Comparison of ENCODE assay signal across 9 cellular contexts in genomic region chr5:135031146-135031812, GRCh38. TPM values are rescaled to one million over a fixed set of nuclear protein-coding genes. Genes with fewer than 3 reads are reported as not detected.
DNase-seq lines count a peak whose midpoint lies in the region; FAIRE-seq and TF ChIP-seq lines count a peak whose summit lies in the region.
"Had no signal": no experiment of that assay in that cellular context is flagged by ENCODE, and none has a peak within 500 bp of the region (broad histone marks: within the 10 kb centered on the region; RNA-seq: fewer than 3 reads in every experiment).

No MANE protein-coding gene starts in this region.

- H3K9me2 ChIP-seq in OCI-LY1 (ENCODE audit: low read depth, low read length), result no peaks in the 10 kb centered on the region

- peak overlapping the region; percentile 98 for H3K9ac ChIP-seq in OCI-LY1 (ENCODE audit: low read length)
- peak overlapping the region; percentile 55 to 90 for H3K9ac ChIP-seq in duodenal mucosa (ENCODE audit: low read depth in 1 of 2, low read length in 2 of 2)
- H3K9ac ChIP-seq in neural progenitor cell, result no peak overlapping the region

- H3K36me3 Mint-ChIP-seq in neural progenitor cell, result no peaks in the 10 kb centered on the region

- peaks cover 29% of the 10 kb centered on the region for H3K4me1 Mint-ChIP-seq in neural progenitor cell

- H3K4me3 ChIP-seq in OCI-LY1 (ENCODE audit: low read depth, low read length, poor library complexity, severe bottlenecking) (peak overlapping the region; percentile 98), duodenal mucosa (ENCODE audit: low read depth in 1 of 2, low read length in 2 of 2) (peak overlapping the region; percentile 88 to 93), neural progenitor cell (peak overlapping the region; percentile 37)

- H3K4me1 ChIP-seq in OCI-LY1 (ENCODE audit: insufficient read depth, low read length, severe bottlenecking) (peaks cover 35% of the 10 kb centered on the region), duodenal mucosa (ENCODE audit: control insufficient read depth in 1 of 2, insufficient read depth in 2 of 2, low read length in 2 of 2) (peaks cover 24 to 26% of the 10 kb centered on the region in 2 donors), neural progenitor cell (peaks cover 24% of the 10 kb centered on the region)

- peaks cover 77% of the 10 kb centered on the region for H3K27me3 Mint-ChIP-seq in neural progenitor cell (ENCODE audit: insufficient read depth, low read depth)

- no peaks in the 10 kb centered on the region for H3K27me3 ChIP-seq in OCI-LY1 (ENCODE audit: insufficient read depth, low read length)
- peaks cover 3 to 13% of the 10 kb centered on the region in 2 donors for H3K27me3 ChIP-seq in duodenal mucosa (ENCODE audit: control insufficient read depth in 1 of 2, insufficient read depth in 2 of 2, low read length in 2 of 2)
- peaks cover 100% of the 10 kb centered on the region for H3K27me3 ChIP-seq in neural progenitor cell

- peaks cover 39% of the 10 kb centered on the region for H3K36me3 ChIP-seq in OCI-LY1 (ENCODE audit: insufficient read depth, low read length)
- peaks cover 0 to 6% of the 10 kb centered on the region in 2 donors for H3K36me3 ChIP-seq in duodenal mucosa (ENCODE audit: control insufficient read depth in 1 of 2, insufficient read depth in 2 of 2, low read length in 2 of 2)
- H3K36me3 ChIP-seq in neural progenitor cell, result no peaks in the 10 kb centered on the region

- no peak overlapping the region for H3K4me3 Mint-ChIP-seq in neural progenitor cell

- H3K27ac ChIP-seq in OCI-LY1 (ENCODE audit: low read depth, low read length, poor library complexity, severe bottlenecking) (peak overlapping the region; percentile 57), duodenal mucosa (ENCODE audit: low read depth, low read length) (peak overlapping the region; percentile 50), neural progenitor cell (no peak overlapping the region)

- peak overlapping the region; percentile 87 for H3K4me2 ChIP-seq in OCI-LY1 (ENCODE audit: low read length)
- peak overlapping the region; percentile 73 for H3K4me2 ChIP-seq in neural progenitor cell

- H3K9me3 Mint-ChIP-seq in neural progenitor cell, result peaks cover 4% of the 10 kb centered on the region

- H3K27ac Mint-ChIP-seq in neural progenitor cell, result no peak overlapping the region

- H4K20me1 ChIP-seq in OCI-LY1 (ENCODE audit: insufficient read depth, low read length), result no peaks in the 10 kb centered on the region
- H4K20me1 ChIP-seq in neural progenitor cell (ENCODE audit: low read depth), result peaks cover 88% of the 10 kb centered on the region

- no peaks in the 10 kb centered on the region for H3K9me3 ChIP-seq in OCI-LY1 (ENCODE audit: low read length)
- H3K9me3 ChIP-seq in duodenal mucosa (ENCODE audit: control insufficient read depth in 1 of 2, low read length in 2 of 2), result no peaks in the 10 kb centered on the region
- H3K9me3 ChIP-seq in neural progenitor cell (ENCODE audit: low read depth), result no peaks in the 10 kb centered on the region

- DNase-seq in DMS53 (lab: John Stamatoyannopoulos, UW) (peak; percentile 72), neural progenitor cell (ENCODE audit: low spot score) (peak; percentile 76), COR-L47 (lab: John Stamatoyannopoulos, UW) (no peak), NCI-H2227 treated with DMSO at 0.1 percent for 48 hours (lab: John Stamatoyannopoulos, UW) (no peak), HEK293T (ENCODE audit: extremely low spot score) (no peak), GM19239 (ENCODE audit: insufficient read length, low spot score) (no peak)
- DNase-seq: activated CD8-positive, alpha-beta memory T cell treated with anti-CD3 and anti-CD28 coated beads, Interleukin-2, amount 50 U/mL, for 4 hours had no signal

- FAIRE-seq in GM19239 (lab: Jason Lieb, UNC), result no peak

- POLR2A ChIA-PET in HEK293T (lab: Yijun Ruan, JAX), result no interaction called here

- H2AFZ ChIP-seq in OCI-LY1 (ENCODE audit: low read length), result no peak overlapping the region
- H2AFZ ChIP-seq in neural progenitor cell (replicated peaks), result no peak overlapping the region

- H3F3A ChIP-seq in OCI-LY1 (ENCODE audit: insufficient read depth, low read length) (no peaks in the 10 kb centered on the region; the same call in 1 of the 2 replicates), neural progenitor cell (ENCODE audit: low read depth) (peaks cover 58% of the 10 kb centered on the region)

- H3K79me2 ChIP-seq in OCI-LY1 (ENCODE audit: insufficient read depth, low read length), result peaks cover 39% of the 10 kb centered on the region
- H3K79me2 ChIP-seq in neural progenitor cell (ENCODE audit: low read depth), result no peaks in the 10 kb centered on the region

- TF ChIP-seq CTCF in OCI-LY1 (IDR thresholded peaks at IDR 0.05; ENCODE audit: low read length), result no peak
- TF ChIP-seq CTCF in neural progenitor cell (IDR thresholded peaks at IDR 0.05), result no peak

- CTCF ChIA-PET in HEK293T (lab: Yijun Ruan, JAX), result no interaction called here

TF ChIP-seq in HEK293T, 16 proteins besides CTCF, POLR2A, EP300 and RAD21:
- no peak for TF ChIP-seq L3MBTL2 (conservative IDR thresholded peaks at IDR 0.05)
- TF ChIP-seq SP1 (IDR thresholded peaks at IDR 0.05), result no peak

RNA-seq across cellular contexts. Expression of gene PITX1, which starts 2.7 kb away (rescaled TPM):
- not detected in 2 replicates for total RNA-seq in neural progenitor cell (ENCODE audit: low replicate concordance)

Comparison
In these comparisons a context has a peak if more than half of its experiments do, and no peak if none do; other contexts are left out.
1. DNase-seq: peak in DMS53 (single experiment) and neural progenitor cell (single experiment); none in COR-L47 (single experiment), NCI-H2227 treated with DMSO at 0.1 percent for 48 hours (single experiment), HEK293T (single experiment) and GM19239 (single experiment).
2. H3K4me3 ChIP-seq: peak in every context shown above with its lines; median percentile 98 in OCI-LY1; 90 in duodenal mucosa; 37 in neural progenitor cell.